16 cellular contexts compared by ENCODE assay signal in genomic region chr6:137676888-137677287, GRCh38.
DNase-seq lines count a peak whose midpoint lies in the region; ATAC-seq lines count a peak whose summit lies in the region.
"Had no signal": no experiment of that assay in that cellular context is flagged by ENCODE, and none has a peak within 500 bp of the region (broad histone marks: within the 10 kb centered on the region; RNA-seq: fewer than 3 reads in every experiment).

No MANE protein-coding gene starts in this region.

- H3K4me3 Mint-ChIP-seq in activated T-cell treated with anti-CD3 and anti-CD28 coated beads, Interleukin-2, amount 50 U/mL, for 72 hours = peak overlapping the region; percentile 55 to 71
- no peak overlapping the region for H3K4me3 Mint-ChIP-seq in effector memory CD8-positive, alpha-beta T cell

- H3K9me3 Mint-ChIP-seq in activated T-cell treated with anti-CD3 and anti-CD28 coated beads, Interleukin-2, amount 50 U/mL, for 72 hours = no peaks in the 10 kb centered on the region
- H3K9me3 Mint-ChIP-seq in effector memory CD8-positive, alpha-beta T cell = no peaks in the 10 kb centered on the region

- DNase-seq in activated T-cell treated with anti-CD3 and anti-CD28 coated beads, Interleukin-2, amount 50 U/mL, for 72 hours = no peak
- DNase-seq in activated T-cell treated with anti-CD3 and anti-CD28 coated beads, Interleukin-2, amount 50 U/mL, for 48 hours = no peak
- DNase-seq in effector memory CD8-positive, alpha-beta T cell = no peak
- DNase-seq in medulla oblongata (ENCODE audit: extremely low spot score) (no peak), anterior cingulate cortex (lab: John Stamatoyannopoulos, UW) (no peak), NOMO-1 treated with dmso at 0.1 percent for 144 hours (lab: John Stamatoyannopoulos, UW; ENCODE audit: unreplicated experiment) (no peak)
- DNase-seq: ACHN; activated CD8-positive, alpha-beta memory T cell treated with anti-CD3 and anti-CD28 coated beads for 24 hours; amniotic stem cell; GF-D8; Karpas-422; NCI-H524 treated with DMSO at 0.1 percent for 48 hours; psoas muscle; thyroid gland had no signal

- peak; percentile 32 to 50 for ATAC-seq in activated T-cell treated with anti-CD3 and anti-CD28 coated beads, Interleukin-2, amount 50 U/mL, for 72 hours (replicated peaks in 1 of 2)
- ATAC-seq in GM21423 (IDR thresholded peaks at IDR 0.05; ENCODE audit: unreplicated experiment) (peak; percentile 50), HG03442 (IDR thresholded peaks at IDR 0.05; ENCODE audit: unreplicated experiment) (peak; percentile 65)
- peak; percentile 69 for ATAC-seq in effector memory CD8-positive, alpha-beta T cell (replicated peaks)
- ATAC-seq: psoas muscle had no signal

- H3K36me3 Mint-ChIP-seq in activated T-cell treated with anti-CD3 and anti-CD28 coated beads, Interleukin-2, amount 50 U/mL, for 72 hours (ENCODE audit: insufficient read depth in 2 of 2) = peaks cover 0 to 5% of the 10 kb centered on the region in 2 donors
- no peaks in the 10 kb centered on the region for H3K36me3 Mint-ChIP-seq in effector memory CD8-positive, alpha-beta T cell (ENCODE audit: insufficient read depth)

- H3K27me3 Mint-ChIP-seq in activated T-cell treated with anti-CD3 and anti-CD28 coated beads, Interleukin-2, amount 50 U/mL, for 72 hours (ENCODE audit: low read depth) = peaks cover 23% of the 10 kb centered on the region
- H3K27me3 Mint-ChIP-seq in effector memory CD8-positive, alpha-beta T cell = peaks cover 23 to 42% of the 10 kb centered on the region in 2 donors

- H3K27ac Mint-ChIP-seq in activated T-cell treated with anti-CD3 and anti-CD28 coated beads, Interleukin-2, amount 50 U/mL, for 72 hours = peak overlapping the region; percentile 64
- no peak overlapping the region for H3K27ac Mint-ChIP-seq in effector memory CD8-positive, alpha-beta T cell

- peaks cover 54% of the 10 kb centered on the region for H3K4me1 Mint-ChIP-seq in activated T-cell treated with anti-CD3 and anti-CD28 coated beads, Interleukin-2, amount 50 U/mL, for 72 hours (ENCODE audit: low read depth)
- peaks cover 7 to 8% of the 10 kb centered on the region in 2 donors for H3K4me1 Mint-ChIP-seq in effector memory CD8-positive, alpha-beta T cell (ENCODE audit: low read depth in 2 of 2)

Comparison
In these comparisons a context has a peak if more than half of its experiments do, and no peak if none do; other contexts are left out.
1. H3K4me3 Mint-ChIP-seq: peak in activated T-cell treated with anti-CD3 and anti-CD28 coated beads, Interleukin-2, amount 50 U/mL, for 72 hours (2 of 2); none in effector memory CD8-positive, alpha-beta T cell (0 of 2).
2. Peak in every context shown above with its lines, with median percentiles within 50 percentile points of each other: ATAC-seq.